11 cellular contexts compared by ENCODE assay signal in genomic region chrX:149510386-149510785, GRCh38. TPM values are rescaled to one million over a fixed set of nuclear protein-coding genes. Genes with fewer than 3 reads are reported as not detected.
DNase-seq lines count a peak whose midpoint lies in the region; ATAC-seq and TF ChIP-seq lines count a peak whose summit lies in the region.
"Had no signal": no experiment of that assay in that cellular context is flagged by ENCODE, and none has a peak within 500 bp of the region (broad histone marks: within the 10 kb centered on the region; RNA-seq: fewer than 3 reads in every experiment).

No MANE protein-coding gene starts in this region.

- TF ChIP-seq CTCF in AG10803 (conservative IDR thresholded peaks at IDR 0.05; ENCODE audit: low read length) = peak; percentile 31; the same call in 1 of the 2 replicates
- TF ChIP-seq CTCF in PC-9 (conservative IDR thresholded peaks at IDR 0.05) = peak; percentile 54
- TF ChIP-seq CTCF in foreskin fibroblast (IDR thresholded peaks at IDR 0.05; ENCODE audit: low read depth, low read length) = peak; percentile 8
- TF ChIP-seq CTCF in RWPE1 (conservative IDR thresholded peaks at IDR 0.05; ENCODE audit: low read depth) = no peak
- TF ChIP-seq CTCF in GM20000 (IDR thresholded peaks at IDR 0.05; ENCODE audit: extremely low read depth, missing control alignments) = no peak

- H3K36me3 Mint-ChIP-seq in stimulated activated memory B cell treated with anti-CD40 and anti-IgM and Interleukin-4, amounts not matched to agents 10 μg/mL and 1 μg/mL and 100 μg/mL, for 72 hours = no peaks in the 10 kb centered on the region

- H3K27me3 ChIP-seq in PC-9 (ENCODE audit: insufficient read depth, low read depth) = no peaks in the 10 kb centered on the region

- DNase-seq in AG10803 (ENCODE audit: low read depth) = peak; percentile 23
- DNase-seq in PC-9 = peak in 1 of 2 experiments; percentile 62
- peak in 1 of 2 donors; percentile 35 for DNase-seq in foreskin fibroblast
- DNase-seq in RWPE1 (ENCODE audit: low spot score) = no peak
- no peak for DNase-seq in GM20000 (ENCODE audit: low spot score)

- H3K4me1 ChIP-seq in PC-9 (replicated peaks; ENCODE audit: insufficient read depth) = peaks cover 61% of the 10 kb centered on the region

- H3K27me3 Mint-ChIP-seq in stimulated activated memory B cell treated with anti-CD40 and anti-IgM and Interleukin-4, amounts not matched to agents 10 μg/mL and 1 μg/mL and 100 μg/mL, for 72 hours = peaks cover 8% of the 10 kb centered on the region
- H3K27me3 Mint-ChIP-seq: central memory CD8-positive, alpha-beta T cell had no signal

- H3K27ac ChIP-seq in PC-9 = peak overlapping the region; percentile 79
- H3K27ac ChIP-seq in RWPE1 = no peak overlapping the region

- no peaks in the 10 kb centered on the region for H3K79me2 ChIP-seq in PC-9 (ENCODE audit: low read depth)

- H4K20me1 ChIP-seq in PC-9 (ENCODE audit: insufficient read depth) = no peaks in the 10 kb centered on the region

- peak overlapping the region; percentile 72 for H3K4me2 ChIP-seq in PC-9

- H3F3A ChIP-seq in PC-9 (ENCODE audit: insufficient read depth, low read depth) = peaks cover 41% of the 10 kb centered on the region

- no peak overlapping the region for H2AFZ ChIP-seq in PC-9

- H3K9me2 ChIP-seq in PC-9 (ENCODE audit: insufficient read depth) = no peaks in the 10 kb centered on the region

- POLR2A ChIA-PET in PC-9 (lab: Charles Lee; ENCODE audit: unreplicated experiment) = interaction anchor here (0.7 to 1.5 kb wide), 2 partner anchors 20 to 29 kb away, joined by 3 to 24 read pairs; no protein-coding TSS in a partner anchor
- POLR2A ChIA-PET in RWPE1 (lab: Yijun Ruan, JAX; ENCODE audit: low non-redundant PET) = no interaction called here

- H3K4me3 ChIP-seq in AG10803 (ENCODE audit: low read length) (no peak overlapping the region), PC-9 (peak overlapping the region; percentile 2; the same call in 1 of the 2 replicates), foreskin fibroblast (ENCODE audit: low read depth in 1 of 2, low read length in 2 of 2) (no peak overlapping the region)

- CTCF ChIA-PET in PC-9 (lab: Charles Lee) (interaction anchor here (1.3 kb wide), 1 partner anchor 29 kb away, joined by 13 read pairs; no protein-coding TSS in a partner anchor), RWPE1 (lab: Yijun Ruan, JAX) (no interaction called here)

- no peaks in the 10 kb centered on the region for H3K36me3 ChIP-seq in PC-9 (ENCODE audit: low read depth)

- ATAC-seq in GM18868 (IDR thresholded peaks at IDR 0.05; ENCODE audit: unreplicated experiment) = peak; percentile 41
- ATAC-seq in HG02798 (IDR thresholded peaks at IDR 0.05; ENCODE audit: poor library complexity, unreplicated experiment) = no peak
- ATAC-seq in stimulated activated memory B cell treated with anti-CD40 and anti-IgM and Interleukin-4, amounts not matched to agents 10 μg/mL and 1 μg/mL and 100 μg/mL, for 72 hours = no peak

- H3K9me3 Mint-ChIP-seq in stimulated activated memory B cell treated with anti-CD40 and anti-IgM and Interleukin-4, amounts not matched to agents 10 μg/mL and 1 μg/mL and 100 μg/mL, for 72 hours = no peaks in the 10 kb centered on the region
- H3K9me3 Mint-ChIP-seq: central memory CD8-positive, alpha-beta T cell had no signal

- no peaks in the 10 kb centered on the region for H3K9me3 ChIP-seq in PC-9 (ENCODE audit: insufficient read depth, low read depth)

- intact Hi-C loops in PC-9 (cut with micrococcal nuclease; ENCODE audit: unreplicated experiment) = loop anchor here (10.0 kb wide), 1 partner anchor 1174 kb away; no protein-coding TSS in a partner anchor

- no peak overlapping the region for H3K4me3 Mint-ChIP-seq in stimulated activated memory B cell treated with anti-CD40 and anti-IgM and Interleukin-4, amounts not matched to agents 10 μg/mL and 1 μg/mL and 100 μg/mL, for 72 hours
- H3K4me3 Mint-ChIP-seq: central memory CD8-positive, alpha-beta T cell had no signal

- H3K4me1 Mint-ChIP-seq in stimulated activated memory B cell treated with anti-CD40 and anti-IgM and Interleukin-4, amounts not matched to agents 10 μg/mL and 1 μg/mL and 100 μg/mL, for 72 hours = peaks cover 6% of the 10 kb centered on the region

- no TSS peak for BruUV-seq in PC-9 (replicated peaks; lab: Mats Ljungman, UMichigan)

- no peak overlapping the region for H3K27ac Mint-ChIP-seq in stimulated activated memory B cell treated with anti-CD40 and anti-IgM and Interleukin-4, amounts not matched to agents 10 μg/mL and 1 μg/mL and 100 μg/mL, for 72 hours

RNA-seq across cellular contexts. Expression of gene IDS, which starts 5.3 kb away (rescaled TPM):
- total RNA-seq in PC-9 (2021) = 169 and 214 TPM in 2 replicates

RNA-seq across cellular contexts. Expression of gene EOLA1, which starts 30.4 kb away (rescaled TPM):
- total RNA-seq in PC-9 (2021) = 24.3 and 25.1 TPM in 2 replicates

RNA-seq across cellular contexts. Expression of gene HSFX3, which starts 39.3 kb away (rescaled TPM):
- total RNA-seq in PC-9 (2021) = not detected in 2 replicates
- total RNA-seq: activated CD8-positive, alpha-beta memory T cell treated with anti-CD3 and anti-CD28 coated beads for 36 hours; pulmonary artery endothelial cell had no signal

Comparison
In these comparisons a context has a peak if more than half of its experiments do, and no peak if none do; other contexts are left out.
1. CTCF ChIP-seq: peak in AG10803 (single experiment), PC-9 (single experiment) and foreskin fibroblast (single experiment); none in RWPE1 (single experiment) and GM20000 (single experiment).